8 cellular contexts compared by ENCODE assay signal in the genomic region with DNA sequence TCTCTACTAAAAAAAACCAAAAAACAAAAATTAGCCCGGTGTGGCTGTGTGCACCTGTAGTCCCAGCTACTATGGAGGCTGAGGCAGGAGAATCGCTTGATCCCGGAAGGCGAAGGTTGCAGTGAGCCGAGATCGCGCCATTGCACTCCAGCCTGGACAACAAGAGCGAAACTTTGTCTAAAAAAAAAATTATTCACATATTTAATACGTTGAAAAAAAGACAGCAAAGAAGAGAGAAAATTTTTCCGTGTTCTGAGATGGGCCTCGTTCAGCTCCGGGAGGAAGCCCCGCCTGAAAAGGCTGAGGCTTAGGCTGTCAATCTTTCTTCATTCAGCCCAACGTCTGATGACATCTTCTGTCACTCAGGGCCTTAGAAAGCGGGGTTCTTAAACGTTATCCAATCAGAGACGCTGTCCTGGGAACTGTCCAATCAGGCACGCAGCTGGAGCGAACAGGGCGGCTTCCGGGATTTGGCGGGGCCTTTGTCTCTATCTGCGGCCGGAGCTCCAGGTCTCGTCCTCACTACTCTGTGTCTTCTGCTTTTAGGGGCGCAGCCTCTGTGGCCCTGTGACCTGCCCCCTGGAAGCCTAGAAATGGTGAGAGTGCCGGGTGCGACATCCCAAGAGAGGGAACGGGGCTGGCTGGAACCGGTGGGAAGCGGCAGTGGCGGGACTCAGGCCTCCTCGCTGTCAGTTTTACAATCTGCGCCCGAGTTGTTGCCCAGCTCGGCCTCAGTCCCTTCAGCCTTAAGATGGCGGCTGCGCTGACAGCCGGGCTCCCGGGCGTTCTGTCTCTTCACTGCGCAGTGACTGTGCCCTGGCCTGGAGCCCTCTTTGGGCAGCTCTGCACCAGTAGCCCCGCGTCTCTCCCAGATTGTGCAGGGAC. TPM values are rescaled to one million over a fixed set of nuclear protein-coding genes. Genes with fewer than 3 reads are reported as not detected.
DNase-seq lines count a peak whose midpoint lies in the region; ATAC-seq and TF ChIP-seq lines count a peak whose summit lies in the region.

A gene (plus strand): TSS at position 485 of the 885 bp plus-strand sequence. CDS start 109 bp downstream, at position 594.

- H3K27me3 ChIP-seq in upper lobe of left lung, result no peaks in the 10 kb centered on the region

- TF ChIP-seq RAD21 in Ishikawa (IDR thresholded peaks at IDR 0.05; ENCODE audit: low read depth), result no peak

- peaks cover 4% of the 10 kb centered on the region for H3K36me3 Mint-ChIP-seq in activated naive CD8-positive, alpha-beta T cell

- ATAC-seq in GM21528 (IDR thresholded peaks at IDR 0.05; ENCODE audit: low FRiP score, unreplicated experiment) (peak; percentile 97), SK-N-SH treated with all-trans-retinoic acid at 6 μM for 48 hours (peak; percentile 98), Right ventricle myocardium inferior (peak; percentile 96), upper lobe of left lung (ENCODE audit: low FRiP score in 2 of 2) (peak; percentile 93 to 96)

- intact Hi-C loops in Right ventricle myocardium inferior (cut with DNase I), result no loop called here
- intact Hi-C loops in posterior cingulate gyrus (cut with DNase I), result loop anchor here (10.0 kb wide), 2 partner anchors 120 to 150 kb away; a partner anchor contains a TSS

- no peaks in the 10 kb centered on the region for H3K27me3 Mint-ChIP-seq in activated naive CD8-positive, alpha-beta T cell

- H3K27ac Mint-ChIP-seq in activated naive CD8-positive, alpha-beta T cell, result peak within 1 kb of the TSS; percentile 90

- peaks cover 0 to 13% (median 4%) of the 10 kb centered on the region in 4 donors for H3K4me1 ChIP-seq in upper lobe of left lung

- no peak for TF ChIP-seq POLR2A in upper lobe of left lung (IDR thresholded peaks at IDR 0.05)

- no peaks in the 10 kb centered on the region for H3K36me3 ChIP-seq in upper lobe of left lung

- no peaks in the 10 kb centered on the region for H3K9me3 Mint-ChIP-seq in activated naive CD8-positive, alpha-beta T cell (ENCODE audit: low read depth)

- H3K27ac ChIP-seq in upper lobe of left lung, result peak within 1 kb of the TSS; percentile 34 to 77 (median 69)

- peak within 1 kb of the TSS; percentile 25 to 67 (median 64) for H3K4me3 ChIP-seq in upper lobe of left lung

- H3K4me1 Mint-ChIP-seq in activated naive CD8-positive, alpha-beta T cell (ENCODE audit: low read depth), result peaks cover 9% of the 10 kb centered on the region

- no peak for TF ChIP-seq CTCF in upper lobe of left lung (IDR thresholded peaks at IDR 0.05)

- no peaks in the 10 kb centered on the region for H3K9me3 ChIP-seq in upper lobe of left lung

- WGBS in upper lobe of left lung, 2 donors, result 14 to 31% methylated on average over 19 to 42 of the region's 44 CpGs

- H3K4me3 Mint-ChIP-seq in activated naive CD8-positive, alpha-beta T cell, result peak within 1 kb of the TSS; percentile 94

- DNase-seq in DMS53 treated with DMSO at 0.1 percent for 48 hours (lab: John Stamatoyannopoulos, UW; ENCODE audit: unreplicated experiment) (peak; percentile 81), Right ventricle myocardium inferior (ENCODE audit: missing footprints) (peak; percentile 89), posterior cingulate gyrus (peak; percentile 78 to 96 (median 90)), upper lobe of left lung (peak; percentile 85 to 91)

- TF ChIP-seq EP300 in Ishikawa (IDR thresholded peaks at IDR 0.05; ENCODE audit: borderline replicate concordance) (no peak), upper lobe of left lung (IDR thresholded peaks at IDR 0.05) (no peak)

TF ChIP-seq in Ishikawa, 13 proteins besides CTCF, POLR2A, EP300 and RAD21 (continues in another document):
- TF ChIP-seq, protein P1, sequence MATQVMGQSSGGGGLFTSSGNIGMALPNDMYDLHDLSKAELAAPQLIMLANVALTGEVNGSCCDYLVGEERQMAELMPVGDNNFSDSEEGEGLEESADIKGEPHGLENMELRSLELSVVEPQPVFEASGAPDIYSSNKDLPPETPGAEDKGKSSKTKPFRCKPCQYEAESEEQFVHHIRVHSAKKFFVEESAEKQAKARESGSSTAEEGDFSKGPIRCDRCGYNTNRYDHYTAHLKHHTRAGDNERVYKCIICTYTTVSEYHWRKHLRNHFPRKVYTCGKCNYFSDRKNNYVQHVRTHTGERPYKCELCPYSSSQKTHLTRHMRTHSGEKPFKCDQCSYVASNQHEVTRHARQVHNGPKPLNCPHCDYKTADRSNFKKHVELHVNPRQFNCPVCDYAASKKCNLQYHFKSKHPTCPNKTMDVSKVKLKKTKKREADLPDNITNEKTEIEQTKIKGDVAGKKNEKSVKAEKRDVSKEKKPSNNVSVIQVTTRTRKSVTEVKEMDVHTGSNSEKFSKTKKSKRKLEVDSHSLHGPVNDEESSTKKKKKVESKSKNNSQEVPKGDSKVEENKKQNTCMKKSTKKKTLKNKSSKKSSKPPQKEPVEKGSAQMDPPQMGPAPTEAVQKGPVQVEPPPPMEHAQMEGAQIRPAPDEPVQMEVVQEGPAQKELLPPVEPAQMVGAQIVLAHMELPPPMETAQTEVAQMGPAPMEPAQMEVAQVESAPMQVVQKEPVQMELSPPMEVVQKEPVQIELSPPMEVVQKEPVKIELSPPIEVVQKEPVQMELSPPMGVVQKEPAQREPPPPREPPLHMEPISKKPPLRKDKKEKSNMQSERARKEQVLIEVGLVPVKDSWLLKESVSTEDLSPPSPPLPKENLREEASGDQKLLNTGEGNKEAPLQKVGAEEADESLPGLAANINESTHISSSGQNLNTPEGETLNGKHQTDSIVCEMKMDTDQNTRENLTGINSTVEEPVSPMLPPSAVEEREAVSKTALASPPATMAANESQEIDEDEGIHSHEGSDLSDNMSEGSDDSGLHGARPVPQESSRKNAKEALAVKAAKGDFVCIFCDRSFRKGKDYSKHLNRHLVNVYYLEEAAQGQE (IDR thresholded peaks at IDR 0.05; ENCODE audit: low read depth), result no peak
- TF ChIP-seq YY1 (IDR thresholded peaks at IDR 0.05; ENCODE audit: low read depth), result peak; percentile 84
- no peak for TF ChIP-seq FOXM1 (IDR thresholded peaks at IDR 0.05; ENCODE audit: borderline replicate concordance, low read depth)
- no peak for TF ChIP-seq NFIC (IDR thresholded peaks at IDR 0.05)
- TF ChIP-seq, protein P2, sequence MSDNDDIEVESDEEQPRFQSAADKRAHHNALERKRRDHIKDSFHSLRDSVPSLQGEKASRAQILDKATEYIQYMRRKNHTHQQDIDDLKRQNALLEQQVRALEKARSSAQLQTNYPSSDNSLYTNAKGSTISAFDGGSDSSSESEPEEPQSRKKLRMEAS (IDR thresholded peaks at IDR 0.05), result peak; percentile 38; the same call in 1 of the 2 replicates
- 0 out of 2 replicates have a peak, but pooled peaks have one; percentile 24 for TF ChIP-seq CREB1 (IDR thresholded peaks at IDR 0.05; ENCODE audit: low read depth)
- TF ChIP-seq TAF1 (IDR thresholded peaks at IDR 0.05; ENCODE audit: low read depth), result peak; percentile 55
- TF ChIP-seq TCF12 (IDR thresholded peaks at IDR 0.05; ENCODE audit: low read depth), result no peak
- TF ChIP-seq ZBTB7A (IDR thresholded peaks at IDR 0.05; ENCODE audit: low read depth), result no peak

TF ChIP-seq in SK-N-SH treated with all-trans-retinoic acid at 6 μM for 48 hours, 23 proteins besides CTCF, POLR2A, EP300 and RAD21:
- TF ChIP-seq, protein P3, sequence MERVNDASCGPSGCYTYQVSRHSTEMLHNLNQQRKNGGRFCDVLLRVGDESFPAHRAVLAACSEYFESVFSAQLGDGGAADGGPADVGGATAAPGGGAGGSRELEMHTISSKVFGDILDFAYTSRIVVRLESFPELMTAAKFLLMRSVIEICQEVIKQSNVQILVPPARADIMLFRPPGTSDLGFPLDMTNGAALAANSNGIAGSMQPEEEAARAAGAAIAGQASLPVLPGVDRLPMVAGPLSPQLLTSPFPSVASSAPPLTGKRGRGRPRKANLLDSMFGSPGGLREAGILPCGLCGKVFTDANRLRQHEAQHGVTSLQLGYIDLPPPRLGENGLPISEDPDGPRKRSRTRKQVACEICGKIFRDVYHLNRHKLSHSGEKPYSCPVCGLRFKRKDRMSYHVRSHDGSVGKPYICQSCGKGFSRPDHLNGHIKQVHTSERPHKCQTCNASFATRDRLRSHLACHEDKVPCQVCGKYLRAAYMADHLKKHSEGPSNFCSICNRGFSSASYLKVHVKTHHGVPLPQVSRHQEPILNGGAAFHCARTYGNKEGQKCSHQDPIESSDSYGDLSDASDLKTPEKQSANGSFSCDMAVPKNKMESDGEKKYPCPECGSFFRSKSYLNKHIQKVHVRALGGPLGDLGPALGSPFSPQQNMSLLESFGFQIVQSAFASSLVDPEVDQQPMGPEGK (CRISPR knock-in tag; IDR thresholded peaks at IDR 0.05; ENCODE audit: borderline replicate concordance), result no peak
- TF ChIP-seq TCF4 (CRISPR knock-in tag; IDR thresholded peaks at IDR 0.05; ENCODE audit: borderline replicate concordance), result no peak
- TF ChIP-seq, protein P4, sequence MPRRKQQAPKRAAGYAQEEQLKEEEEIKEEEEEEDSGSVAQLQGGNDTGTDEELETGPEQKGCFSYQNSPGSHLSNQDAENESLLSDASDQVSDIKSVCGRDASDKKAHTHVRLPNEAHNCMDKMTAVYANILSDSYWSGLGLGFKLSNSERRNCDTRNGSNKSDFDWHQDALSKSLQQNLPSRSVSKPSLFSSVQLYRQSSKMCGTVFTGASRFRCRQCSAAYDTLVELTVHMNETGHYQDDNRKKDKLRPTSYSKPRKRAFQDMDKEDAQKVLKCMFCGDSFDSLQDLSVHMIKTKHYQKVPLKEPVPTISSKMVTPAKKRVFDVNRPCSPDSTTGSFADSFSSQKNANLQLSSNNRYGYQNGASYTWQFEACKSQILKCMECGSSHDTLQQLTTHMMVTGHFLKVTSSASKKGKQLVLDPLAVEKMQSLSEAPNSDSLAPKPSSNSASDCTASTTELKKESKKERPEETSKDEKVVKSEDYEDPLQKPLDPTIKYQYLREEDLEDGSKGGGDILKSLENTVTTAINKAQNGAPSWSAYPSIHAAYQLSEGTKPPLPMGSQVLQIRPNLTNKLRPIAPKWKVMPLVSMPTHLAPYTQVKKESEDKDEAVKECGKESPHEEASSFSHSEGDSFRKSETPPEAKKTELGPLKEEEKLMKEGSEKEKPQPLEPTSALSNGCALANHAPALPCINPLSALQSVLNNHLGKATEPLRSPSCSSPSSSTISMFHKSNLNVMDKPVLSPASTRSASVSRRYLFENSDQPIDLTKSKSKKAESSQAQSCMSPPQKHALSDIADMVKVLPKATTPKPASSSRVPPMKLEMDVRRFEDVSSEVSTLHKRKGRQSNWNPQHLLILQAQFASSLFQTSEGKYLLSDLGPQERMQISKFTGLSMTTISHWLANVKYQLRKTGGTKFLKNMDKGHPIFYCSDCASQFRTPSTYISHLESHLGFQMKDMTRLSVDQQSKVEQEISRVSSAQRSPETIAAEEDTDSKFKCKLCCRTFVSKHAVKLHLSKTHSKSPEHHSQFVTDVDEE (CRISPR knock-in tag; IDR thresholded peaks at IDR 0.05), result 0 out of 2 replicates have a peak, but pooled peaks have one; percentile 21
- no peak for TF ChIP-seq GLIS3 (CRISPR knock-in tag; IDR thresholded peaks at IDR 0.05)
- TF ChIP-seq ZNF565 (CRISPR knock-in tag; conservative IDR thresholded peaks at IDR 0.05; ENCODE audit: low read depth), result no peak

RNA-seq across cellular contexts. Expression of the gene that starts here (rescaled TPM):
- 0.38 TPM for total RNA-seq in Right ventricle myocardium inferior
- 10 to 100 TPM in 2 of 6 donors, 1 to 10 TPM in 4; 1.9 to 14.9 (median 5.0) TPM for total RNA-seq in upper lobe of left lung

Comparison
In these comparisons a context has a peak if more than half of its experiments do, and no peak if none do; other contexts are left out.
1. Peak in every context shown above with its lines: DNase-seq, ATAC-seq, H3K4me3 ChIP-seq and H3K27ac ChIP-seq.
2. Peak in DNase-seq and ATAC-seq in Right ventricle myocardium inferior; RNA of the gene not detected or under 1 TPM.